In the genomic region with DNA sequence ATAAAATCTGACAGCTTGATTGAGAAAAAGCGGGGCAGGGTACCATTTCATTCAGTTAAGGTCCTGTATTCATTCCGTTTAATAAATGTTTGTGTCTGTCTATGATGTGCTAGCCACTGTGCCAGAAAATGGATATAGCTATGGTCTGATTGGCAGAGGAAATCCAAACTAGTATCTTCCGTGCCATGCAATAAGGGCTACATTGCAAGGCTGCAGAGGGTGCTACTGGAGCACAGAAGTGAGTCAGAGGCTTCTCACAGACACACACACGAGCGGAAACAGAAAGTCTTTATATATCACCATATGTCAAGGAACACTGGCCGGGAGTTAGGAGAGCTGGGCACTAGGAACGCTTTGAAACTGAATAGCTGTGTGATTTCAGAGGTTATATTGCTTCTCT, we compare ENCODE assay signal across 8 cellular contexts. TPM values are rescaled to one million over a fixed set of nuclear protein-coding genes. Genes with fewer than 3 reads are reported as not detected.
A peak's percentile ranks its signal among the peaks of the same experiment; 100 is the strongest.
DNase-seq lines count a peak whose midpoint lies in the region; ATAC-seq and TF ChIP-seq lines count a peak whose summit lies in the region.
"Not testable (repeated sequence)": the region's sequence is repeated elsewhere in the genome, so short reads cannot be mapped to it uniquely, and the experiment has no call there.

No MANE protein-coding gene starts in this region.

- peak overlapping the region; percentile 70; the same call in 1 of the 2 replicates for H2AFZ ChIP-seq in SK-N-SH (ENCODE audit: low read depth)

- not testable (repeated sequence) for H3K9me2 ChIP-seq in SK-N-SH

- H3K4me3 ChIP-seq in HUES64 (ENCODE audit: low read length) = peak overlapping the region; percentile 88
- H3K4me3 ChIP-seq in SK-N-SH (ENCODE audit: low read depth in 2 of 2, low read length in 1 of 2) = peak overlapping the region; percentile 70 to 89
- peak overlapping the region; percentile 91 for H3K4me3 ChIP-seq in adipocyte (ENCODE audit: low read length)

- H3K27me3 ChIP-seq in HUES64 (ENCODE audit: insufficient read depth, low read length); SK-N-SH (ENCODE audit: insufficient read depth); adipocyte (replicated peaks; ENCODE audit: control insufficient read depth, insufficient read depth, low read length): not testable (repeated sequence)

- peak overlapping the region; percentile 95 to 100 (median 98) for H3K4me3 Mint-ChIP-seq in naive thymus-derived CD8-positive, alpha-beta T cell
- H3K4me3 Mint-ChIP-seq in stimulated activated naive B cell treated with anti-CD40 and anti-IgM and Interleukin-4, amounts not matched to agents 10 μg/mL and 1 μg/mL and 100 μg/mL, for 72 hours = peak overlapping the region; percentile 91 to 95

- DNase-seq in DMS53 treated with DMSO at 0.1 percent for 48 hours (lab: John Stamatoyannopoulos, UW; ENCODE audit: unreplicated experiment) = peak; percentile 17
- DNase-seq in SK-N-SH = not testable (repeated sequence)
- DNase-seq in adipocyte (ENCODE audit: low read depth) = peak; percentile 81
- peak; percentile 69 for DNase-seq in globus pallidus (ENCODE audit: low spot score)
- peak in 9 of 10 donors; percentile 7 to 65 (median 43) for DNase-seq in naive thymus-derived CD8-positive, alpha-beta T cell
- DNase-seq in stimulated activated naive B cell treated with anti-CD40 and anti-IgM and Interleukin-4, amounts not matched to agents 10 μg/mL and 1 μg/mL and 100 μg/mL, for 72 hours = peak; percentile 60

- H3K27me3 Mint-ChIP-seq in naive thymus-derived CD8-positive, alpha-beta T cell; stimulated activated naive B cell treated with anti-CD40 and anti-IgM and Interleukin-4, amounts not matched to agents 10 μg/mL and 1 μg/mL and 100 μg/mL, for 72 hours: not testable (repeated sequence)

- H3F3A ChIP-seq in SK-N-SH (replicated peaks; ENCODE audit: insufficient read depth) = not testable (repeated sequence)

- not testable (repeated sequence) for H3K9me3 ChIP-seq in HUES64 (ENCODE audit: insufficient read depth, low read depth, low read length); SK-N-SH; adipocyte (ENCODE audit: control insufficient read depth, low read length)

- not testable (repeated sequence) for TF ChIP-seq EP300 in SK-N-SH (IDR thresholded peaks at IDR 0.05; ENCODE audit: borderline replicate concordance in 1 of 2, low read depth in 1 of 2, low read length in 1 of 2)

- CTCF ChIA-PET in SK-N-SH (lab: Yijun Ruan, JAX) = not testable (repeated sequence)

- peak; percentile 43 for TF ChIP-seq CTCF in SK-N-SH (IDR thresholded peaks at IDR 0.05)

- POLR2A ChIA-PET in SK-N-SH (lab: Yijun Ruan, JAX); naive thymus-derived CD8-positive, alpha-beta T cell (lab: Charles Lee): not testable (repeated sequence)

- H4K20me1 ChIP-seq in SK-N-SH (ENCODE audit: insufficient read depth) = not testable (repeated sequence)

- H3K9ac ChIP-seq in HUES64 (ENCODE audit: low read depth, low read length) = peak overlapping the region; percentile 88; the same call in 1 of the 2 replicates
- peak overlapping the region; percentile 91 for H3K9ac ChIP-seq in SK-N-SH
- H3K9ac ChIP-seq in adipocyte (ENCODE audit: low read length) = peak overlapping the region; percentile 93

- H3K27ac Mint-ChIP-seq in naive thymus-derived CD8-positive, alpha-beta T cell = peak overlapping the region; percentile 95 to 99 (median 97)
- H3K27ac Mint-ChIP-seq in stimulated activated naive B cell treated with anti-CD40 and anti-IgM and Interleukin-4, amounts not matched to agents 10 μg/mL and 1 μg/mL and 100 μg/mL, for 72 hours = peak overlapping the region; percentile 95

- TF ChIP-seq RAD21 in SK-N-SH (IDR thresholded peaks at IDR 0.05; ENCODE audit: low read length) = peak; percentile 42

- H3K27ac ChIP-seq in HUES64 (ENCODE audit: low read depth, low read length) = not testable (repeated sequence)
- peak overlapping the region in 1 of 2 experiments; percentile 90; a peak in 3 of 4 replicates for H3K27ac ChIP-seq in SK-N-SH (ENCODE audit: low read depth in 2 of 2, low read length in 1 of 2)

- WGBS in HUES64 = 21% methylated on average over 5 of the region's 7 CpGs
- WGBS in SK-N-SH (ENCODE audit: low lambda C conversion rate) = 14% methylated on average over 7 of the region's 7 CpGs

- H3K4me1 ChIP-seq in HUES64 (ENCODE audit: insufficient read depth, low read length); SK-N-SH (ENCODE audit: control insufficient read depth in 1 of 2, insufficient read depth in 2 of 2, low read depth in 1 of 2, low read length in 1 of 2); adipocyte (ENCODE audit: control insufficient read depth, insufficient read depth, low read length): not testable (repeated sequence)

- H3K36me3 ChIP-seq in HUES64 (ENCODE audit: insufficient read depth, low read length); SK-N-SH (replicated peaks in 1 of 2; ENCODE audit: control insufficient read depth in 1 of 2, insufficient read depth in 2 of 2, low read length in 1 of 2); adipocyte (ENCODE audit: control insufficient read depth, insufficient read depth, low read length, severe bottlenecking): not testable (repeated sequence)

- H3K4me2 ChIP-seq in SK-N-SH = peak overlapping the region; percentile 83

- H3K4me1 Mint-ChIP-seq in naive thymus-derived CD8-positive, alpha-beta T cell = peaks cover 5 to 11% (median 7%) of the 10 kb centered on the region in 4 donors
- peaks cover 8 to 20% of the 10 kb centered on the region in 2 donors for H3K4me1 Mint-ChIP-seq in stimulated activated naive B cell treated with anti-CD40 and anti-IgM and Interleukin-4, amounts not matched to agents 10 μg/mL and 1 μg/mL and 100 μg/mL, for 72 hours

- peak; percentile 52 for ATAC-seq in GM21825 (IDR thresholded peaks at IDR 0.05; ENCODE audit: unreplicated experiment)
- peak; percentile 75 to 79 for ATAC-seq in naive thymus-derived CD8-positive, alpha-beta T cell
- ATAC-seq in stimulated activated naive B cell treated with anti-CD40 and anti-IgM and Interleukin-4, amounts not matched to agents 10 μg/mL and 1 μg/mL and 100 μg/mL, for 72 hours (replicated peaks) = peak; percentile 81 to 84

- H3K9me3 Mint-ChIP-seq in naive thymus-derived CD8-positive, alpha-beta T cell; stimulated activated naive B cell treated with anti-CD40 and anti-IgM and Interleukin-4, amounts not matched to agents 10 μg/mL and 1 μg/mL and 100 μg/mL, for 72 hours: not testable (repeated sequence)

- H3K79me2 ChIP-seq in SK-N-SH (ENCODE audit: insufficient read depth) = peaks cover 10% of the 10 kb centered on the region; the same call in 1 of the 2 replicates

- not testable (repeated sequence) for H3K36me3 Mint-ChIP-seq in naive thymus-derived CD8-positive, alpha-beta T cell; stimulated activated naive B cell treated with anti-CD40 and anti-IgM and Interleukin-4, amounts not matched to agents 10 μg/mL and 1 μg/mL and 100 μg/mL, for 72 hours

TF ChIP-seq in SK-N-SH, 30 proteins besides CTCF, POLR2A, EP300 and RAD21:
- peak; percentile 11; the same call in 1 of the 2 replicates for TF ChIP-seq JUND (IDR thresholded peaks at IDR 0.05)
TF ChIP-seq in SK-N-SH: peak in this region for 1; not testable (repeated sequence) for 29.

RNA-seq across cellular contexts. Expression of a gene that starts 29.3 kb away (rescaled TPM):
- 1.9 TPM for polyA plus RNA-seq in HUES64 (2013, experiment 1 of 2)
- polyA plus RNA-seq in HUES64 (2013, experiment 2 of 2) = 2.9 TPM
- 9.1 and 9.9 TPM in 2 replicates for polyA plus RNA-seq in SK-N-SH (2012; rRNA removed)
- 1.9 and 2.7 TPM in 2 replicates for polyA plus RNA-seq in SK-N-SH (2012; cell fraction: cytosol; rRNA removed)
- 84.7 and 92.0 TPM in 2 replicates for polyA plus RNA-seq in SK-N-SH (2012; cell fraction: nucleus; rRNA removed)
- 10 to 100 TPM in 1 of 2 experiments, 1 to 10 TPM in 1; 9.0 to 10.1 TPM for total RNA-seq in naive thymus-derived CD8-positive, alpha-beta T cell
- under 1 TPM; 0.09 to 0.31 (median 0.17) TPM for polyA plus RNA-seq in naive thymus-derived CD8-positive, alpha-beta T cell
